ENCODE assay signal across 32 cellular contexts in the genomic region with DNA sequence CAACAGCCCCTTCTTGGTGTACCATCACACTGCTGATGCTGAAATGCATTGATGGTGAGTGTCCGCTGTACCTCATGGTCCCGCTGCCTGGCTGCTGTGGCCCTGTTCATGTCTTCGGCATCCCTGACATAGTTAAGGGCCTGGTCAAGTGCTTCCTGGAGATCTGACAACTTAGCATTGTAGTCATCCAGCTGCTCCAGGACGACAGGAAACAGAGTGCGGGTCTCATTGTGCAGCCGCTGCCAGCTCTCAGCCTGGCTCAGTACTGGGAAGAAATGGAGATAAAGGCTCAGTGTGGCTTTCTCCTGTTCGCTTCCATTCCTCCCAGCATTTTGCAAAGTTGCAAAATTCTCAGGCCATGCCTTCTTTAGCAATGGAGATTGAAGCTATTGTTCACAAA.
"Had no signal": no experiment of that assay in that cellular context is flagged by ENCODE, and none has a peak within 500 bp of the region (broad histone marks: within the 10 kb centered on the region; RNA-seq: fewer than 3 reads in every experiment).

No MANE protein-coding gene starts in this region.

- H3K4me1 Mint-ChIP-seq: immature natural killer cell; naive B cell; nephron; neural progenitor cell; stimulated activated naive CD8-positive, alpha-beta T cell treated with anti-CD3 and anti-CD28 coated beads, Interleukin-15, amount 100 ng/mL, for 72 hours had no signal

- H3K9me3 ChIP-seq: heart right ventricle, mucosa of descending colon, prostate gland, right atrium auricular region, thyroid gland, vagina had no signal

- H3K4me1 ChIP-seq: heart right ventricle, prostate gland, right atrium auricular region, thyroid gland, vagina had no signal

- H3K27ac Mint-ChIP-seq: immature natural killer cell; mesothelial cell of epicardium; naive B cell; nephron; neural progenitor cell; stimulated activated naive CD8-positive, alpha-beta T cell treated with anti-CD3 and anti-CD28 coated beads, Interleukin-15, amount 100 ng/mL, for 72 hours had no signal

- H3K27ac ChIP-seq: dorsolateral prefrontal cortex, epithelial cell of prostate, neural progenitor cell, prostate gland, right atrium auricular region, thyroid gland, vagina had no signal

- H3K27me3 ChIP-seq: dorsolateral prefrontal cortex, heart right ventricle, neural progenitor cell, right atrium auricular region, thyroid gland, vagina had no signal

- H3K4me3 ChIP-seq: dorsolateral prefrontal cortex, heart right ventricle, mucosa of descending colon, neural progenitor cell, prostate gland, right atrium auricular region, smooth muscle cell, thyroid gland, vagina had no signal

- H3K9ac ChIP-seq: neural progenitor cell had no signal

- H3K9me3 Mint-ChIP-seq: mesothelial cell of epicardium; naive B cell; nephron; neural progenitor cell; stimulated activated naive CD8-positive, alpha-beta T cell treated with anti-CD3 and anti-CD28 coated beads, Interleukin-15, amount 100 ng/mL, for 72 hours had no signal

- H3K36me3 Mint-ChIP-seq: immature natural killer cell, naive B cell, neural progenitor cell had no signal

- DNase-seq: cortex of kidney; dorsolateral prefrontal cortex; effector CD4-positive, alpha-beta T cell; foreskin melanocyte; glutamatergic neuron; heart right ventricle; hippocampal formation; immature natural killer cell; islet precursor cell; kidney glomerular epithelial cell; mesenchymal stem cell; mucosa of descending colon; naive B cell; nucleus accumbens; stimulated activated CD4-positive, alpha-beta T cell treated with anti-CD3 and anti-CD28 coated beads, Interleukin-12 subunit alpha, Interleukin-12 subunit beta, amount 100 ng/mL, for 4 hours; stimulated activated CD4-positive, alpha-beta T cell treated with anti-CD3 and anti-CD28 coated beads, Interleukin-1b, Interleukin-23, amount 100 ng/mL, for 48 hours; stimulated activated CD4-positive, alpha-beta T cell treated with anti-CD3 and anti-CD28 coated beads, Interleukin-4, amount 100 ng/mL, for 1 hour; stimulated activated CD8-positive, alpha-beta memory T cell treated with anti-CD3 and anti-CD28 coated beads, Interleukin-4, amount 100 ng/mL, for 48 hours; stimulated activated naive CD4-positive, alpha-beta T cell; stimulated activated naive CD8-positive, alpha-beta T cell treated with anti-CD3 and anti-CD28 coated beads, Interleukin-15, amount 100 ng/mL, for 72 hours; thyroid gland; trophoblast cell had no signal

- H3K36me3 ChIP-seq: neural progenitor cell, prostate gland had no signal

- H3K4me3 Mint-ChIP-seq: immature natural killer cell; mesothelial cell of epicardium; naive B cell; nephron; neural progenitor cell; stimulated activated naive CD8-positive, alpha-beta T cell treated with anti-CD3 and anti-CD28 coated beads, Interleukin-15, amount 100 ng/mL, for 72 hours had no signal

- ATAC-seq: esophagus mucosa; mucosa of descending colon; sciatic nerve; stimulated activated naive CD8-positive, alpha-beta T cell treated with anti-CD3 and anti-CD28 coated beads, Interleukin-15, amount 100 ng/mL, for 72 hours had no signal
